29 cellular contexts compared by ENCODE assay signal in the genomic region with DNA sequence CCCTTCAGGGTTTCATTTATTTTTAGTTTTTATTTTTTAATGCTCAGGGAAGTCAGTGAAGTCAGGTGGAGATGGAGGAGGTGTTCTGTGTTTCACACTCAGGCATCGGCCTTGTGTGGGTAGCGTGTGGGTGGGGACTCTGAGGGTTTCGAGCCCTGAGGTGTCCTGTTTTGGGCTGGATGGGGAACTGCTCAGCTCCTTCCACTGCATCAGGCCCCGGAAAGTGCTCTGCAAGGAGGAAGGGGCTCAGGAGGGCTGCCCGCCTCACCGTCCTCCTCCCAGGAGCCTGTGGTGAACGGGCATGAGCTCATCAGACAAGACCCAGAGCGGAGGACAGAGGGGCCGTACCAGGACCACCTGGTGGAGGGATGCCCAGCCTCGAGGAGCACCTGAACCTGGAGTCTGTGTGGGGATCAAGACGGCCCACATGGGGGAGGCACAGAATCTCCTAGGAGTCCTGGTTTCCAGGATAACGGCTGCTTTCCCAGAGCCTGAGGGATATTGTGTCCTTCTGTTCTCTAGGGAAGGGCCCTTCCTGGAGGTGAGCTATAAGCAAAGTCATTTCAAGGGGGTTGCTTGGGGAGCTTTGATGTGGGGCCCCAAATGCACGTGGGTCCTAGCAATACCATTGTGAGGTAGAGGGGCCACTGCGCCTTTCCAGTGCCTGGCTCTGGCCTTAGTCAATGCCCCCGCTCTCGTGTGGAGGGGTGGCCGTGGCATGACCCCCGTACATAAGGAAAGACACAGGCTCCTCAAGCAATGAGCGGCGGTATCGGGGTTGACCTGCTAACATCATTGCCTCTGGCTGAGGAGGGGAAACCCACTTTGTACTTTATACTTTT. TPM values are rescaled to one million over a fixed set of nuclear protein-coding genes. Genes with fewer than 3 reads are reported as not detected.
DNase-seq lines count a peak whose midpoint lies in the region; ATAC-seq and TF ChIP-seq lines count a peak whose summit lies in the region.
"Had no signal": no experiment of that assay in that cellular context is flagged by ENCODE, and none has a peak within 500 bp of the region (broad histone marks: within the 10 kb centered on the region; RNA-seq: fewer than 3 reads in every experiment).

No MANE protein-coding gene starts in this region.

- ATAC-seq in stimulated activated effector memory CD8-positive, alpha-beta T cell treated with anti-CD3 and anti-CD28 coated beads, Interleukin-12 subunit alpha, Interleukin-12 subunit beta, amount 100 ng/mL, for 72 hours: no peak
- ATAC-seq in HG02798 (IDR thresholded peaks at IDR 0.05; ENCODE audit: poor library complexity, unreplicated experiment) (no peak), GM18867 (IDR thresholded peaks at IDR 0.05; ENCODE audit: unreplicated experiment) (no peak)
- ATAC-seq: foreskin keratinocyte, heart left ventricle had no signal

- H3K27me3 Mint-ChIP-seq in immature natural killer cell (ENCODE audit: low read depth in 3 of 3): peaks cover 42 to 77% (median 71%) of the 10 kb centered on the region in 3 donors

- H3K4me1 Mint-ChIP-seq in immature natural killer cell: peaks cover 46 to 50% of the 10 kb centered on the region in 2 donors
- peaks cover 40% of the 10 kb centered on the region for H3K4me1 Mint-ChIP-seq in stimulated activated effector memory CD8-positive, alpha-beta T cell treated with anti-CD3 and anti-CD28 coated beads, Interleukin-12 subunit alpha, Interleukin-12 subunit beta, amount 100 ng/mL, for 72 hours
- H3K4me1 Mint-ChIP-seq: naive B cell had no signal

- DNase-seq in CD1c-positive myeloid dendritic cell (ENCODE audit: extremely low spot score) (peak; percentile 24), GM13977 (ENCODE audit: low spot score) (peak; percentile 17), immature natural killer cell (no peak), COLO668 (lab: John Stamatoyannopoulos, UW; ENCODE audit: unreplicated experiment) (no peak)
- peak in 1 of 2 donors; percentile 36 for DNase-seq in stimulated activated effector memory CD8-positive, alpha-beta T cell treated with anti-CD3 and anti-CD28 coated beads, Interleukin-12 subunit alpha, Interleukin-12 subunit beta, amount 100 ng/mL, for 72 hours (ENCODE audit: low spot score in 2 of 2)
- DNase-seq: activated CD4-positive, alpha-beta T cell treated with anti-CD3 and anti-CD28 coated beads for 36 hours; activated naive CD4-positive, alpha-beta T cell treated with anti-CD3 and anti-CD28 coated beads for 36 hours; central memory CD4-positive, alpha-beta T cell; DMS79; esophagus squamous epithelium; foreskin keratinocyte; GDM1; kidney; midbrain; naive B cell; NCI-H1048; NCI-H1694 treated with DMSO at 0.1 percent for 48 hours; NCI-H2171; NCI-H510A treated with DMSO at 0.1 percent for 48 hours; occipital lobe; SJCRH30; stimulated activated CD4-positive, alpha-beta T cell treated with anti-CD3 and anti-CD28 coated beads, Interleukin-15, amount 100 ng/mL, for 24 hours; stimulated activated naive CD4-positive, alpha-beta T cell treated with Interleukin-2 at 50 U/mL for 16 hours; SW 1271; testis had no signal

- peak overlapping the region in 4 of 5 donors; percentile 8 to 81 (median 48) for H3K4me3 Mint-ChIP-seq in immature natural killer cell
- H3K4me3 Mint-ChIP-seq in stimulated activated effector memory CD8-positive, alpha-beta T cell treated with anti-CD3 and anti-CD28 coated beads, Interleukin-12 subunit alpha, Interleukin-12 subunit beta, amount 100 ng/mL, for 72 hours: no peak overlapping the region
- H3K4me3 Mint-ChIP-seq: activated CD4-positive, alpha-beta T cell treated with anti-CD3 and anti-CD28 coated beads for 36 hours; activated naive CD4-positive, alpha-beta T cell treated with anti-CD3 and anti-CD28 coated beads for 36 hours; dendritic cell treated with granulocyte-macrophage colony-stimulating factor and Interleukin-4, amounts not matched to agents 40 ng/mL and 50 ng/mL, for 4 days; naive B cell had no signal

- in situ Hi-C loops in GM13977 (cut with MboI; ENCODE audit: low pct_unique_long_range_greater_than_20kb, low sequenced_read_pairs, unreplicated experiment): no loop called here

- peaks cover 14 to 18% (median 15%) of the 10 kb centered on the region in 6 donors for H3K9me3 Mint-ChIP-seq in immature natural killer cell
- no peaks in the 10 kb centered on the region for H3K9me3 Mint-ChIP-seq in stimulated activated effector memory CD8-positive, alpha-beta T cell treated with anti-CD3 and anti-CD28 coated beads, Interleukin-12 subunit alpha, Interleukin-12 subunit beta, amount 100 ng/mL, for 72 hours
- H3K9me3 Mint-ChIP-seq: dendritic cell treated with granulocyte-macrophage colony-stimulating factor and Interleukin-4, amounts not matched to agents 40 ng/mL and 50 ng/mL, for 4 days had no signal

- no peak for TF ChIP-seq CTCF in GM13977 (IDR thresholded peaks at IDR 0.05; ENCODE audit: extremely low read depth, insufficient read depth, missing control alignments)

- peak overlapping the region; percentile 91 to 99 (median 96) for H3K27ac Mint-ChIP-seq in immature natural killer cell
- H3K27ac Mint-ChIP-seq in stimulated activated effector memory CD8-positive, alpha-beta T cell treated with anti-CD3 and anti-CD28 coated beads, Interleukin-12 subunit alpha, Interleukin-12 subunit beta, amount 100 ng/mL, for 72 hours: peak overlapping the region; percentile 96
- H3K27ac Mint-ChIP-seq: activated CD4-positive, alpha-beta T cell treated with anti-CD3 and anti-CD28 coated beads for 36 hours; activated naive CD4-positive, alpha-beta T cell treated with anti-CD3 and anti-CD28 coated beads for 36 hours had no signal

- peaks cover 0 to 3% (median 0%) of the 10 kb centered on the region in 3 donors for H3K36me3 Mint-ChIP-seq in immature natural killer cell
- peaks cover 26% of the 10 kb centered on the region for H3K36me3 Mint-ChIP-seq in stimulated activated effector memory CD8-positive, alpha-beta T cell treated with anti-CD3 and anti-CD28 coated beads, Interleukin-12 subunit alpha, Interleukin-12 subunit beta, amount 100 ng/mL, for 72 hours
- H3K36me3 Mint-ChIP-seq: naive B cell had no signal

RNA-seq across cellular contexts. Expression of a gene that starts 13.5 kb away (rescaled TPM):
- 1 to 10 TPM in 2 of 3 donors, not detected in 1; 1.0 to 1.2 TPM for polyA plus RNA-seq in immature natural killer cell

Comparison
In these comparisons a context has a peak if more than half of its experiments do, and no peak if none do; other contexts are left out.
1. DNase-seq: peak in CD1c-positive myeloid dendritic cell (single experiment) and GM13977 (single experiment); none in immature natural killer cell (0 of 3) and COLO668 (single experiment).